ENCODE assay signal across 8 cellular contexts in genomic region chr14:103260629-103261124, GRCh38.
A peak's percentile ranks its signal among the peaks of the same experiment; 100 is the strongest.
DNase-seq lines count a peak whose midpoint lies in the region; ATAC-seq lines count a peak whose summit lies in the region.

No MANE protein-coding gene starts in this region.

- peak overlapping the region; percentile 97 for H2AFZ ChIP-seq in ACC112 (ENCODE audit: low read length, unreplicated experiment)
- peak overlapping the region; percentile 85 for H2AFZ ChIP-seq in GM23248

- peak overlapping the region; percentile 85 for H3K4me2 ChIP-seq in GM23248 (ENCODE audit: unreplicated experiment)

- H3K4me3 ChIP-seq in ACC112 (ENCODE audit: low read depth, low read length) (peak overlapping the region; percentile 78), GM23248 (peak overlapping the region; percentile 74)

- H3K36me3 ChIP-seq in ACC112 (ENCODE audit: insufficient read depth, low read length) (no peaks in the 10 kb centered on the region), GM23248 (ENCODE audit: low read depth) (no peaks in the 10 kb centered on the region)

- in situ Hi-C loops in GM23248 (cut with MboI): no loop called here

- H3F3A ChIP-seq in GM23248 (ENCODE audit: insufficient read depth): no peaks in the 10 kb centered on the region

- H3K27me3 Mint-ChIP-seq in T-helper 17 cell: peaks cover 58% of the 10 kb centered on the region

- no peaks in the 10 kb centered on the region for H3K9me3 Mint-ChIP-seq in stimulated activated effector memory CD8-positive, alpha-beta T cell treated with anti-CD3 and anti-CD28 coated beads, Interleukin-12 subunit alpha, Interleukin-12 subunit beta, amount 100 ng/mL, for 72 hours

- ATAC-seq in T-helper 17 cell: no peak
- ATAC-seq in stimulated activated effector memory CD8-positive, alpha-beta T cell treated with anti-CD3 and anti-CD28 coated beads, Interleukin-12 subunit alpha, Interleukin-12 subunit beta, amount 100 ng/mL, for 72 hours: no peak
- no peak for ATAC-seq in HG02884 (IDR thresholded peaks at IDR 0.05; ENCODE audit: unreplicated experiment)
- no peak for ATAC-seq in GM21717 (IDR thresholded peaks at IDR 0.05; ENCODE audit: unreplicated experiment)

- H3K4me1 ChIP-seq in ACC112 (ENCODE audit: control insufficient read depth, insufficient read depth, low read length, unreplicated experiment) (peaks cover 6% of the 10 kb centered on the region), GM23248 (ENCODE audit: insufficient read depth) (0 out of 2 replicates have a peak, but pooled peaks cover 3% of the 10 kb centered on the region)

- 2% methylated on average over 9 of the region's 9 CpGs for WGBS in GM23248 (ENCODE audit: low coverage in 1 of 2, low lambda C conversion rate in 2 of 2, missing lambda C conversion rate in 2 of 2), 2 experiments

- H3K27ac Mint-ChIP-seq in T-helper 17 cell: peak overlapping the region; percentile 57
- peak overlapping the region; percentile 38 for H3K27ac Mint-ChIP-seq in stimulated activated effector memory CD8-positive, alpha-beta T cell treated with anti-CD3 and anti-CD28 coated beads, Interleukin-12 subunit alpha, Interleukin-12 subunit beta, amount 100 ng/mL, for 72 hours

- no peaks in the 10 kb centered on the region for H3K9me2 ChIP-seq in GM23248 (ENCODE audit: insufficient read depth)

- peaks cover 2% of the 10 kb centered on the region for H3K36me3 Mint-ChIP-seq in T-helper 17 cell (ENCODE audit: low read depth)
- no peaks in the 10 kb centered on the region for H3K36me3 Mint-ChIP-seq in stimulated activated effector memory CD8-positive, alpha-beta T cell treated with anti-CD3 and anti-CD28 coated beads, Interleukin-12 subunit alpha, Interleukin-12 subunit beta, amount 100 ng/mL, for 72 hours

- H3K79me2 ChIP-seq in ACC112 (ENCODE audit: control insufficient read depth, insufficient read depth, low read length, unreplicated experiment) (no peaks in the 10 kb centered on the region), GM23248 (ENCODE audit: insufficient read depth) (no peaks in the 10 kb centered on the region)

- DNase-seq in GM23248 (peak; percentile 75), T-helper 17 cell (no peak), hepatic stellate cell (ENCODE audit: low spot score) (peak; percentile 72), NCI-H2171 (lab: John Stamatoyannopoulos, UW) (no peak)
- no peak for DNase-seq in stimulated activated effector memory CD8-positive, alpha-beta T cell treated with anti-CD3 and anti-CD28 coated beads, Interleukin-12 subunit alpha, Interleukin-12 subunit beta, amount 100 ng/mL, for 72 hours (ENCODE audit: low spot score in 2 of 2)

- H3K9ac ChIP-seq in GM23248: peak overlapping the region; percentile 71

- peaks cover 16% of the 10 kb centered on the region for H3K4me1 Mint-ChIP-seq in T-helper 17 cell
- peaks cover 11% of the 10 kb centered on the region for H3K4me1 Mint-ChIP-seq in stimulated activated effector memory CD8-positive, alpha-beta T cell treated with anti-CD3 and anti-CD28 coated beads, Interleukin-12 subunit alpha, Interleukin-12 subunit beta, amount 100 ng/mL, for 72 hours

- H3K27ac ChIP-seq in ACC112 (ENCODE audit: low read depth, low read length): peak overlapping the region; percentile 67
- peak overlapping the region; percentile 20; the same call in 1 of the 2 replicates for H3K27ac ChIP-seq in GM23248

- no peaks in the 10 kb centered on the region for H4K20me1 ChIP-seq in GM23248 (ENCODE audit: insufficient read depth)

- H3K27me3 ChIP-seq in ACC112 (ENCODE audit: insufficient read depth, low read length) (no peaks in the 10 kb centered on the region), GM23248 (replicated peaks; ENCODE audit: insufficient read depth) (peaks cover 12% of the 10 kb centered on the region; the same call in 1 of the 2 replicates)

- H3K9me3 ChIP-seq in GM23248 (ENCODE audit: low read depth) (no peaks in the 10 kb centered on the region), T-helper 17 cell (ENCODE audit: control insufficient read depth, low read length, poor library complexity, severe bottlenecking) (peaks cover 4% of the 10 kb centered on the region)

- H3K4me3 Mint-ChIP-seq in T-helper 17 cell: peak overlapping the region; percentile 69
- peak overlapping the region; percentile 47 for H3K4me3 Mint-ChIP-seq in stimulated activated effector memory CD8-positive, alpha-beta T cell treated with anti-CD3 and anti-CD28 coated beads, Interleukin-12 subunit alpha, Interleukin-12 subunit beta, amount 100 ng/mL, for 72 hours

Comparison
In these comparisons a context has a peak if more than half of its experiments do, and no peak if none do; other contexts are left out.
1. DNase-seq: peak in GM23248 (single experiment) and hepatic stellate cell (single experiment); none in T-helper 17 cell (0 of 3), stimulated activated effector memory CD8-positive, alpha-beta T cell treated with anti-CD3 and anti-CD28 coated beads, Interleukin-12 subunit alpha, Interleukin-12 subunit beta, amount 100 ng/mL, for 72 hours (0 of 2) and NCI-H2171 (single experiment).